8 cellular contexts compared by ENCODE assay signal in the genomic region with DNA sequence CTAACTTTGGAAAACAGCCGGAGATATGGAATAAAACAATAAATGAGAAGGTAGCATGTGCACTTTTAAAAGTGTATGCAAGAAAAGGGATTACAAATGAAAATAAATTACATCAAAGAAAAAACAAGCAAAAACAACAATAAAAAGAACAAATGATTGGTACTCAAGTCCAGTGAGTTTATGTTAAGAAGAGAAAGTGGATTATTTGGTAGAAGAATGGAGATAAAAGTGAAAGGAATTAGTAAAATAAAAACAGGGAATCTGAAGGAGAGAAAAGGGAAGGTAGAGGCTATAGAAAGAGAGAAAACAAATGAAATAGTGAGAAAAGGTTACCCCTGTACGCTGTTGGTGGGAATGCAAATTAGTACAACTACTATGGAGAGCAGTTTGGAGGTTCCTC.
"Had no signal": no experiment of that assay in that cellular context is flagged by ENCODE, and none has a peak within 500 bp of the region (broad histone marks: within the 10 kb centered on the region; RNA-seq: fewer than 3 reads in every experiment).

No MANE protein-coding gene starts in this region.

- H2AFZ ChIP-seq: GM23248 had no signal

- H3K9me3 ChIP-seq: HAP-1 had no signal

- FAIRE-seq: HTR-8/SVneo, K562 had no signal

- H3K4me1 ChIP-seq: HAP-1 had no signal

- H3K36me3 ChIP-seq: HAP-1 had no signal

- H3K4me3 ChIP-seq: GM23248, HAP-1, K562 had no signal

- H3K27ac ChIP-seq: GM23248 had no signal

- ATAC-seq: HCT116, K562 had no signal

- H3K9ac ChIP-seq: GM23248 had no signal

- DNase-seq: GM23248, GOT3, H7, IMR-90 had no signal
